Comparison of ENCODE assay signal across 28 cellular contexts in the genomic region with DNA sequence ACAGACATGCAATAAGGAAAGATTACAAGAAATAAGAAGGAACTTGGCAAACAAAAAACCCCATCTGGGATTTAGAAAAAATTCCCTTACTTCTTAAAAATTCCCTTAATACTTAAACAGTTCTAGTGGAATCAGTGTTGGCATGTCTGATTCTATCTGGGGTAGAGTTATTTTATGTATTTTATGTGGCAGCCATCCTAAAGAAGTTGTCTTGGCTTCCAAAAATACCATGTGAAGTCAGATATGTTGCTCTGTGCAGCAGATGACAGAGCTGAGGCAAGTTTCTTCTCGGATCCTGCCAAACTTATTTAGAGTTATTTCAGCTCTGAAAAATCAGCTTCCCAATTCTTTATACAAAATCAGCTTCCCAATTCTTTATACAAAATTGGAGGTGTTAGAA. TPM values are rescaled to one million over a fixed set of nuclear protein-coding genes. Genes with fewer than 3 reads are reported as not detected.
"Had no signal": no experiment of that assay in that cellular context is flagged by ENCODE, and none has a peak within 500 bp of the region (broad histone marks: within the 10 kb centered on the region; RNA-seq: fewer than 3 reads in every experiment).

No MANE protein-coding gene starts in this region.

- H3K27me3 ChIP-seq: ascending aorta, SJCRH30 had no signal

- ATAC-seq: activated CD8-positive, alpha-beta T cell treated with anti-CD3 and anti-CD28 coated beads, Interleukin-2, amount 10 ng/mL, durations not matched to agents 7 days and 5 days; Panc1; WTC11 had no signal

- DNase-seq: activated CD4-positive, alpha-beta T cell treated with anti-CD3 and anti-CD28 coated beads for 48 hours; activated CD4-positive, alpha-beta T cell treated with anti-CD3 and anti-CD28 coated beads, Interleukin-2, amount 50 U/mL, for 4 hours; activated CD4-positive, CD25-positive, alpha-beta regulatory T cell treated with anti-CD3 and anti-CD28 coated beads, Interleukin-2, amount 50 U/mL, for 72 hours; activated CD8-positive, alpha-beta memory T cell treated with anti-CD3 and anti-CD28 coated beads, Interleukin-2, amount 50 U/mL, for 48 hours; activated CD8-positive, alpha-beta T cell treated with anti-CD3 and anti-CD28 coated beads, Interleukin-2, amount 10 ng/mL, durations not matched to agents 7 days and 5 days; activated effector memory CD4-positive, alpha-beta T cell treated with Interleukin-2 at 50 U/mL for 16 hours; activated naive CD4-positive, alpha-beta T cell; activated T-cell treated with anti-CD3 and anti-CD28 coated beads, Interleukin-2, amount 50 U/mL, for 1 hour; amniotic stem cell; IMR-90; KBM-7; NCI-H1048; NCI-H146; NCI-H187 treated with DMSO at 0.1 percent for 48 hours; NCI-H2171 treated with DMSO at 0.1 percent for 48 hours; NCI-H226; NCI-H526; NCI-H774; Right ventricle myocardium superior; SJCRH30; T-helper 9 cell had no signal

- H3K4me1 ChIP-seq: SJCRH30 had no signal

- H3K27ac ChIP-seq: RWPE1, SJCRH30 had no signal

- H3K4me3 Mint-ChIP-seq: activated CD8-positive, alpha-beta T cell treated with anti-CD3 and anti-CD28 coated beads, Interleukin-2, amount 10 ng/mL, durations not matched to agents 7 days and 5 days; activated naive CD4-positive, alpha-beta T cell treated with anti-CD3 and anti-CD28 coated beads, Interleukin-2, amount 50 U/mL, for 24 hours; brain; T-helper 1 cell treated with Interleukin-12 subunit alpha and Interleukin-12 subunit beta and Interleukin-4 antibody, amounts not matched to agents 30 μg/mL and 1 μg/mL, for 36 hours; WTC11 had no signal

- H3K4me1 Mint-ChIP-seq: WTC11 had no signal

- H3K9me3 ChIP-seq: ascending aorta, SJCRH30 had no signal

- H3K4me3 ChIP-seq: ascending aorta, SJCRH30 had no signal

- H3K27ac Mint-ChIP-seq: activated CD8-positive, alpha-beta T cell treated with anti-CD3 and anti-CD28 coated beads, Interleukin-2, amount 10 ng/mL, durations not matched to agents 7 days and 5 days; activated naive CD4-positive, alpha-beta T cell treated with anti-CD3 and anti-CD28 coated beads, Interleukin-2, amount 50 U/mL, for 24 hours; T-helper 1 cell treated with Interleukin-12 subunit alpha and Interleukin-12 subunit beta and Interleukin-4 antibody, amounts not matched to agents 30 μg/mL and 1 μg/mL, for 36 hours; WTC11 had no signal

- H3K36me3 ChIP-seq: ascending aorta had no signal

- H3K36me3 Mint-ChIP-seq: brain, WTC11 had no signal

- H3K9me3 Mint-ChIP-seq: activated naive CD4-positive, alpha-beta T cell treated with anti-CD3 and anti-CD28 coated beads, Interleukin-2, amount 50 U/mL, for 24 hours; brain; T-helper 1 cell treated with Interleukin-12 subunit alpha and Interleukin-12 subunit beta and Interleukin-4 antibody, amounts not matched to agents 30 μg/mL and 1 μg/mL, for 36 hours; WTC11 had no signal

- H3K27me3 Mint-ChIP-seq: activated naive CD4-positive, alpha-beta T cell treated with anti-CD3 and anti-CD28 coated beads, Interleukin-2, amount 50 U/mL, for 24 hours; brain had no signal

RNA-seq across cellular contexts. Expression of a gene that starts 14.7 kb away (rescaled TPM):
- total RNA-seq: ascending aorta had no signal
